1 cellular context compared by ENCODE assay signal in genomic region chr16:636206-637080, GRCh38.
A peak's percentile ranks its signal among the peaks of the same experiment; 100 is the strongest.
TF ChIP-seq lines count a peak whose summit lies in the region.

Gene METTL26, minus strand, starts transcription at chr16:636305. Its CDS starts 15 bp downstream, at chr16:636290.

TF ChIP-seq in HepG2, 621 proteins besides CTCF, POLR2A, EP300 and RAD21 (continued from another document and continues in another):
- TF ChIP-seq ARID5B (CRISPR knock-in tag; IDR thresholded peaks at IDR 0.05): no peak; the same call in 1 of the 2 replicates
- TF ChIP-seq KDM5A (IDR thresholded peaks at IDR 0.05; ENCODE audit: borderline replicate concordance, low read length): peak; percentile 30; the same call in 1 of the 2 replicates
- peak; percentile 12; the same call in 1 of the 2 replicates for TF ChIP-seq MED1 (CRISPR knock-in tag; IDR thresholded peaks at IDR 0.05)
- no peak for TF ChIP-seq NONO (IDR thresholded peaks at IDR 0.05)
- TF ChIP-seq NONO (CRISPR knock-in tag; conservative IDR thresholded peaks at IDR 0.05): peak; percentile 93
- TF ChIP-seq ZNF362 (CRISPR knock-in tag; IDR thresholded peaks at IDR 0.05; ENCODE audit: borderline replicate concordance): peak; percentile 66; the same call in 1 of the 2 replicates
- TF ChIP-seq E2F2 (CRISPR knock-in tag; IDR thresholded peaks at IDR 0.05; ENCODE audit: borderline replicate concordance): no peak
- TF ChIP-seq CAMTA2 (CRISPR knock-in tag; IDR thresholded peaks at IDR 0.05; ENCODE audit: borderline replicate concordance): 0 out of 2 replicates have a peak, but pooled peaks have one; percentile 73
- TF ChIP-seq ZNF180 (CRISPR knock-in tag; IDR thresholded peaks at IDR 0.05; ENCODE audit: borderline replicate concordance, low read depth): no peak
- peak; percentile 54; the same call in 1 of the 2 replicates for TF ChIP-seq ZFP90 (CRISPR knock-in tag; IDR thresholded peaks at IDR 0.05; ENCODE audit: borderline replicate concordance)
- TF ChIP-seq TRIM24 (CRISPR knock-in tag; IDR thresholded peaks at IDR 0.05): no peak
- peak; percentile 50 for TF ChIP-seq FOXA3 (CRISPR knock-in tag; IDR thresholded peaks at IDR 0.05)
- TF ChIP-seq DPF2 (CRISPR knock-in tag; IDR thresholded peaks at IDR 0.05; ENCODE audit: borderline replicate concordance, low read depth): 0 out of 2 replicates have a peak, but pooled peaks have one; percentile 22
- TF ChIP-seq ZNF768 (CRISPR knock-in tag; IDR thresholded peaks at IDR 0.05): peak; percentile 39; the same call in 1 of the 2 replicates
- TF ChIP-seq ZNF552 (CRISPR knock-in tag; IDR thresholded peaks at IDR 0.05; ENCODE audit: borderline replicate concordance): no peak; the same call in 1 of the 2 replicates
- TF ChIP-seq RORA (CRISPR knock-in tag; IDR thresholded peaks at IDR 0.05): no peak
- no peak for TF ChIP-seq IRF1 (CRISPR knock-in tag; IDR thresholded peaks at IDR 0.05; ENCODE audit: low read depth)
- peak; percentile 17; the same call in 1 of the 2 replicates for TF ChIP-seq HOXA5 (CRISPR knock-in tag; IDR thresholded peaks at IDR 0.05)
- peak; percentile 9; the same call in 1 of the 2 replicates for TF ChIP-seq SIX1 (CRISPR knock-in tag; IDR thresholded peaks at IDR 0.05; ENCODE audit: borderline replicate concordance)
- TF ChIP-seq ZBTB25 (CRISPR knock-in tag; IDR thresholded peaks at IDR 0.05): peak; percentile 67
- TF ChIP-seq ZNF670 (CRISPR knock-in tag; IDR thresholded peaks at IDR 0.05; ENCODE audit: borderline replicate concordance): 0 out of 2 replicates have a peak, but pooled peaks have one; percentile 12
- TF ChIP-seq MIXL1 (CRISPR knock-in tag; IDR thresholded peaks at IDR 0.05): no peak
- no peak for TF ChIP-seq THYN1 (CRISPR knock-in tag; IDR thresholded peaks at IDR 0.05; ENCODE audit: borderline replicate concordance, low read depth)
- peak; percentile 32 for TF ChIP-seq BORCS8-MEF2B (CRISPR knock-in tag; IDR thresholded peaks at IDR 0.05)
- peak; percentile 100 for TF ChIP-seq ZFP91 (CRISPR knock-in tag; IDR thresholded peaks at IDR 0.05; ENCODE audit: borderline replicate concordance)
- TF ChIP-seq XRCC5 (optimal IDR thresholded peaks at IDR 0.05; ENCODE audit: low read length): peak; percentile 33
- TF ChIP-seq ZNF574 (CRISPR knock-in tag; IDR thresholded peaks at IDR 0.05): peak; percentile 96
- TF ChIP-seq THRA (CRISPR knock-in tag; IDR thresholded peaks at IDR 0.05; ENCODE audit: borderline replicate concordance): 0 out of 2 replicates have a peak, but pooled peaks have one; percentile 11
- TF ChIP-seq ZNF234 (CRISPR knock-in tag; conservative IDR thresholded peaks at IDR 0.05): peak; percentile 79; the same call in 1 of the 2 replicates
- peak; percentile 94 to 98 for TF ChIP-seq HMGXB4 (CRISPR knock-in tag; IDR thresholded peaks at IDR 0.05; ENCODE audit: borderline replicate concordance in 1 of 2, low read depth in 1 of 2)
- TF ChIP-seq ZNF709 (CRISPR knock-in tag; IDR thresholded peaks at IDR 0.05): peak; percentile 91
- TF ChIP-seq ETV5 (CRISPR knock-in tag; IDR thresholded peaks at IDR 0.05; ENCODE audit: borderline replicate concordance): peak; percentile 74
- TF ChIP-seq CCDC6 (CRISPR knock-in tag; IDR thresholded peaks at IDR 0.05): no peak; the same call in none of the 2 replicates
- peak; percentile 8; the same call in 1 of the 2 replicates for TF ChIP-seq HNF1B (CRISPR knock-in tag; IDR thresholded peaks at IDR 0.05)
- no peak; the same call in 1 of the 2 replicates for TF ChIP-seq ZNF160 (CRISPR knock-in tag; IDR thresholded peaks at IDR 0.05)
- peak; percentile 39 for TF ChIP-seq U2AF1 (optimal IDR thresholded peaks at IDR 0.05; ENCODE audit: low read depth, low read length)
- 0 out of 4 replicates have a peak, but pooled peaks of 1 of the 2 experiments have one; percentile 8 for TF ChIP-seq NR2F1 (CRISPR knock-in tag; IDR thresholded peaks at IDR 0.05)
- TF ChIP-seq SMARCE1 (IDR thresholded peaks at IDR 0.05; ENCODE audit: borderline replicate concordance): no peak
- TF ChIP-seq ZNF331 (CRISPR knock-in tag; IDR thresholded peaks at IDR 0.05): peak; percentile 43
- TF ChIP-seq BRCA1 (CRISPR knock-in tag; IDR thresholded peaks at IDR 0.05): 0 out of 2 replicates have a peak, but pooled peaks have one; percentile 42
- peak; percentile 59 for TF ChIP-seq BATF2 (CRISPR knock-in tag; IDR thresholded peaks at IDR 0.05)
- peak; percentile 86; the same call in 1 of the 2 replicates for TF ChIP-seq ZNF446 (CRISPR knock-in tag; IDR thresholded peaks at IDR 0.05)
- TF ChIP-seq NCOR1 (IDR thresholded peaks at IDR 0.05; ENCODE audit: borderline replicate concordance, low read length): peak; percentile 68
